In genomic region chr14:36700656-36701055, GRCh38 we compare ENCODE assay signal across 34 cellular contexts. TPM values are rescaled to one million over a fixed set of nuclear protein-coding genes. Genes with fewer than 3 reads are reported as not detected.
"Had no signal": no experiment of that assay in that cellular context is flagged by ENCODE, and none has a peak within 500 bp of the region (broad histone marks: within the 10 kb centered on the region; RNA-seq: fewer than 3 reads in every experiment).

No MANE protein-coding gene starts in this region.

- H3K9me3 Mint-ChIP-seq: activated naive CD4-positive, alpha-beta T cell treated with anti-CD3 and anti-CD28 coated beads for 36 hours had no signal

- H3K4me3 ChIP-seq: adrenal gland, body of pancreas, gastrocnemius medialis, left lung, lower lobe of right lung, neural progenitor cell, right atrium auricular region, smooth muscle cell, thyroid gland, upper lobe of right lung had no signal

- H2AFZ ChIP-seq: neural progenitor cell had no signal

- H3K27me3 Mint-ChIP-seq: activated naive CD8-positive, alpha-beta T cell treated with anti-CD3 and anti-CD28 coated beads for 36 hours; stimulated activated memory B cell treated with anti-CD40 and anti-IgM and Interleukin-4, amounts not matched to agents 10 μg/mL and 1 μg/mL and 100 μg/mL, for 72 hours had no signal

- DNase-seq: activated CD4-positive, alpha-beta T cell treated with anti-CD3 and anti-CD28 coated beads for 48 hours; activated CD4-positive, alpha-beta T cell treated with anti-CD3 and anti-CD28 coated beads, Interleukin-2, amount 50 U/mL, for 48 hours; activated CD8-positive, alpha-beta memory T cell treated with anti-CD3 and anti-CD28 coated beads for 24 hours; activated CD8-positive, alpha-beta memory T cell treated with anti-CD3 and anti-CD28 coated beads, Interleukin-2, amount 50 U/mL, for 4 hours; activated effector memory CD4-positive, alpha-beta T cell treated with anti-CD3 and anti-CD28 coated beads, Interleukin-2, amount 50 U/mL, for 16 hours; activated naive CD4-positive, alpha-beta T cell treated with anti-CD3 and anti-CD28 coated beads for 36 hours; activated naive CD8-positive, alpha-beta T cell treated with anti-CD3 and anti-CD28 coated beads for 36 hours; activated T-cell treated with anti-CD3 and anti-CD28 coated beads, Interleukin-2, amount 50 U/mL, for 1 hour; adrenal gland; aorta; body of pancreas; effector CD8-positive, alpha-beta T cell; gastrocnemius medialis; glutamatergic neuron; left lung; lower lobe of right lung; mesenchymal stem cell; naive thymus-derived CD8-positive, alpha-beta T cell; occipital lobe; stimulated activated CD4-positive, alpha-beta T cell treated with anti-CD3 and anti-CD28 coated beads, Interleukin-1b, Interleukin-23, amount 100 ng/mL, for 48 hours; stimulated activated CD4-positive, alpha-beta T cell treated with anti-CD3 and anti-CD28 coated beads, Interleukin-4, amount 100 ng/mL, for 4 hours; stimulated activated CD8-positive, alpha-beta memory T cell treated with anti-CD3 and anti-CD28 coated beads, Interleukin-4, amount 100 ng/mL, for 48 hours; stimulated activated naive CD8-positive, alpha-beta T cell treated with anti-CD3 and anti-CD28 coated beads, Interleukin-15, amount 100 ng/mL, for 72 hours; thyroid gland; upper lobe of right lung; WERI-Rb-1 had no signal

- H3K36me3 ChIP-seq: adrenal gland, gastrocnemius medialis, left lung, lower lobe of right lung, neural progenitor cell, right atrium auricular region, thyroid gland, upper lobe of right lung, WERI-Rb-1 had no signal

- H3K4me3 Mint-ChIP-seq: activated naive CD4-positive, alpha-beta T cell treated with anti-CD3 and anti-CD28 coated beads for 36 hours; activated naive CD8-positive, alpha-beta T cell treated with anti-CD3 and anti-CD28 coated beads for 36 hours; activated T-helper 1 cell treated with anti-CD3 and anti-CD28 coated beads, Interleukin-12 subunit alpha, Interleukin-12 subunit beta, Interleukin-2, Interleukin-4 antibody, amounts not matched to agents 30 ng/mL and 10 ng/mL and 1 ng/mL, durations not matched to agents 14 hours and 24 hours and 36 hours; naive thymus-derived CD8-positive, alpha-beta T cell; neural progenitor cell; stimulated activated memory B cell treated with anti-CD40 and anti-IgM and Interleukin-4, amounts not matched to agents 10 μg/mL and 1 μg/mL and 100 μg/mL, for 72 hours; stimulated activated naive CD8-positive, alpha-beta T cell treated with anti-CD3 and anti-CD28 coated beads, Interleukin-15, amount 100 ng/mL, for 72 hours had no signal

- H3K27me3 ChIP-seq: adrenal gland, body of pancreas, gastrocnemius medialis, left lung, neural progenitor cell, right atrium auricular region, thyroid gland, upper lobe of right lung had no signal

- H3K9ac ChIP-seq: neural progenitor cell had no signal

- H3K4me1 ChIP-seq: adrenal gland, body of pancreas, gastrocnemius medialis, left lung, lower lobe of right lung, right atrium auricular region, thyroid gland, upper lobe of right lung had no signal

- H3K27ac ChIP-seq: adrenal gland, body of pancreas, gastrocnemius medialis, left lung, lower lobe of right lung, neural progenitor cell, right atrium auricular region, thyroid gland, upper lobe of right lung, WERI-Rb-1 had no signal

- H3K27ac Mint-ChIP-seq: activated naive CD4-positive, alpha-beta T cell treated with anti-CD3 and anti-CD28 coated beads for 36 hours; activated naive CD8-positive, alpha-beta T cell treated with anti-CD3 and anti-CD28 coated beads for 36 hours; activated T-helper 1 cell treated with anti-CD3 and anti-CD28 coated beads, Interleukin-12 subunit alpha, Interleukin-12 subunit beta, Interleukin-2, Interleukin-4 antibody, amounts not matched to agents 30 ng/mL and 10 ng/mL and 1 ng/mL, durations not matched to agents 14 hours and 24 hours and 36 hours; naive thymus-derived CD8-positive, alpha-beta T cell; neural progenitor cell; stimulated activated memory B cell treated with anti-CD40 and anti-IgM and Interleukin-4, amounts not matched to agents 10 μg/mL and 1 μg/mL and 100 μg/mL, for 72 hours; stimulated activated naive CD8-positive, alpha-beta T cell treated with anti-CD3 and anti-CD28 coated beads, Interleukin-15, amount 100 ng/mL, for 72 hours had no signal

- H3K36me3 Mint-ChIP-seq: activated naive CD8-positive, alpha-beta T cell treated with anti-CD3 and anti-CD28 coated beads for 36 hours; neural progenitor cell; stimulated activated memory B cell treated with anti-CD40 and anti-IgM and Interleukin-4, amounts not matched to agents 10 μg/mL and 1 μg/mL and 100 μg/mL, for 72 hours had no signal

- H3K9me3 ChIP-seq: adrenal gland, body of pancreas, gastrocnemius medialis, lower lobe of right lung, thyroid gland, upper lobe of right lung had no signal

- H3K4me2 ChIP-seq: neural progenitor cell, smooth muscle cell had no signal

- ATAC-seq: activated CD4-positive, CD25-positive, alpha-beta regulatory T cell treated with anti-CD3 and anti-CD28 coated beads, Interleukin-2, amount 50 U/mL, for 24 hours; body of pancreas; gastrocnemius medialis; left lung; lower lobe of right lung; naive thymus-derived CD8-positive, alpha-beta T cell; stimulated activated memory B cell treated with anti-CD40 and anti-IgM and Interleukin-4, amounts not matched to agents 10 μg/mL and 1 μg/mL and 100 μg/mL, for 72 hours; stimulated activated naive CD8-positive, alpha-beta T cell treated with anti-CD3 and anti-CD28 coated beads, Interleukin-15, amount 100 ng/mL, for 72 hours; upper lobe of right lung had no signal

- H3K4me1 Mint-ChIP-seq: activated naive CD8-positive, alpha-beta T cell treated with anti-CD3 and anti-CD28 coated beads for 36 hours; naive thymus-derived CD8-positive, alpha-beta T cell; neural progenitor cell; stimulated activated memory B cell treated with anti-CD40 and anti-IgM and Interleukin-4, amounts not matched to agents 10 μg/mL and 1 μg/mL and 100 μg/mL, for 72 hours; stimulated activated naive CD8-positive, alpha-beta T cell treated with anti-CD3 and anti-CD28 coated beads, Interleukin-15, amount 100 ng/mL, for 72 hours had no signal

RNA-seq across cellular contexts. Expression of gene PAX9, which starts 39.0 kb away (rescaled TPM):
- total RNA-seq: activated naive CD4-positive, alpha-beta T cell treated with anti-CD3 and anti-CD28 coated beads for 36 hours; activated naive CD8-positive, alpha-beta T cell treated with anti-CD3 and anti-CD28 coated beads for 36 hours; activated T-helper 1 cell treated with anti-CD3 and anti-CD28 coated beads, Interleukin-12 subunit alpha, Interleukin-12 subunit beta, Interleukin-2, Interleukin-4 antibody, amounts not matched to agents 30 ng/mL and 10 ng/mL and 1 ng/mL, durations not matched to agents 14 hours and 24 hours and 36 hours; adrenal gland; body of pancreas; dermis microvascular lymphatic vessel endothelial cell; gastrocnemius medialis; naive thymus-derived CD8-positive, alpha-beta T cell; pulmonary artery endothelial cell; right atrium auricular region; smooth muscle cell had no signal
